In the genomic region with DNA sequence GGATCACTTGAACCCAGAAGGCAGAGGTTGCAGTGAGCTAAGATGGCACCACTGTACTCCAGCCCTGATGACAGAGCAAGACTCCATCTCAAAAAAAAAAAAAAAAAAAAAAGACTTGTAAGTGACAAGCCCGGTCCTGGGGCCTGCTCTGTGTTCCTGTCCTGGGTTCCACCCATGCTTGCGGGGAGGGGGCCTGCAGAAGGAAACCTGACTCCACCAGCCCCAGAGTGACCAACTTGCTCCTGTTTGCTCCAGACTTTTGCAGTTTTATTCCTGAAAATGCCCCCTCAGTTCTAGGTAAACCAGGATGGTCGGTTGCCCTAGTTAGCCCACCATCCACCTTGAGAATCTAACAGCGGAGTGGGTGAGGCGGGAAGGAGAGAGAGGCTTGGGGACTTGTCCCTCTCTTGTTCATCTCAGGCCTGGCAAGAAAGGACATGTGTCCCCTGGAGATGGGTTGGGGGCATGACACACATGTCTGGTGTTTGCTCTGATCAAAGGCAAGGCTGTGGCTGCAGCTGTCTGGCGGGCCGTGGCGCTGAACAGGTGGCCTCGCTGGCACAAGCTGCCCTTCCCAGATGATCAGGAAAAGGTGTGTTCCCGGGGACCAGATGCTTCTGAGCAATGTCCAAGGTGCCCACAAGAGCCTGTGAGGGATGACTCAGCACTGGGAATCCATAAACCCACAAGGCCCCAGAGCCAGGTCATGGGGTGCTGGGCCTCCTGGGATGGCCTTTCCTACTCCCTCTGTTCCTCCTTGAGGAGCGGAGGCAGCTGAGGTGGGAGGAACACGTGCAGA, we compare ENCODE assay signal across 10 cellular contexts. TPM values are rescaled to one million over a fixed set of nuclear protein-coding genes. Genes with fewer than 3 reads are reported as not detected.
DNase-seq lines count a peak whose midpoint lies in the region; ATAC-seq, FAIRE-seq and TF ChIP-seq lines count a peak whose summit lies in the region.
"Had no signal": no experiment of that assay in that cellular context is flagged by ENCODE, and none has a peak within 500 bp of the region (broad histone marks: within the 10 kb centered on the region; RNA-seq: fewer than 3 reads in every experiment).

No MANE protein-coding gene starts in this region.

- no TSS peak for BruUV-seq in A673 (replicated peaks; lab: Mats Ljungman, UMichigan)

- H3K27me3 ChIP-seq in foreskin keratinocyte (no peaks in the 10 kb centered on the region), BE2C (no peaks in the 10 kb centered on the region), A673 (replicated peaks; ENCODE audit: insufficient read depth, low read depth, low read length, poor library complexity) (no peaks in the 10 kb centered on the region)
- H3K27me3 ChIP-seq: tibial nerve had no signal

- H3K4me1 ChIP-seq in A549 (peaks cover 27% of the 10 kb centered on the region), foreskin keratinocyte (no peaks in the 10 kb centered on the region), BE2C (no peaks in the 10 kb centered on the region), A673 (ENCODE audit: insufficient read depth, low read length, poor library complexity, severe bottlenecking) (peaks cover 6% of the 10 kb centered on the region)

- WGBS in A549 (ENCODE audit: missing lambda C conversion rate), result 81% methylated on average over 12 of the region's 12 CpGs

- DNase-seq in A549 (ENCODE audit: low read depth in 1 of 2, low spot score in 1 of 2) (peak in 1 of 2 experiments; percentile 63), H4 (ENCODE audit: low spot score) (peak; percentile 62), RPMI8226 (peak; percentile 82), foreskin keratinocyte (no peak), BE2C (no peak), SIG-M5 (lab: John Stamatoyannopoulos, UW) (no peak), A673 (ENCODE audit: low spot score) (no peak)
- DNase-seq in stimulated activated naive CD4-positive, alpha-beta T cell (lab: John Stamatoyannopoulos, UW), result no peak
- DNase-seq: esophagus squamous epithelium had no signal

- TF ChIP-seq POLR2A in A549 (IDR thresholded peaks at IDR 0.05; ENCODE audit: low read length), result no peak

- no peak for TF ChIP-seq EP300 in A549 (IDR thresholded peaks at IDR 0.05)

- H3K27ac ChIP-seq in A549 (peak overlapping the region; percentile 64 to 74), foreskin keratinocyte (no peak overlapping the region), A673 (ENCODE audit: low read depth, low read length, poor library complexity, severe bottlenecking) (no peak overlapping the region)

- no peaks in the 10 kb centered on the region for H3K36me3 ChIP-seq in BE2C
- H3K36me3 ChIP-seq in A673 (ENCODE audit: insufficient read depth, low read length, poor library complexity, severe bottlenecking), result no peaks in the 10 kb centered on the region
- H3K36me3 ChIP-seq: esophagus squamous epithelium, tibial nerve had no signal

- CTCF ChIA-PET in A549 (lab: Yijun Ruan, JAX) (interaction anchor here (1.0 to 1.6 kb wide), 5 partner anchors 12 to 144 kb away, joined by 3 to 7 read pairs (median 3); no protein-coding TSS in a partner anchor), A673 (lab: Charles Lee) (interaction anchor here (0.6 kb wide), 1 partner anchor 70 kb away, joined by 3 read pairs; no protein-coding TSS in a partner anchor)

- TF ChIP-seq CTCF in A549 (IDR thresholded peaks at IDR 0.05) (no peak), foreskin keratinocyte (conservative IDR thresholded peaks at IDR 0.05) (no peak), BE2C (IDR thresholded peaks at IDR 0.05; ENCODE audit: low read depth, low read length) (no peak), A673 (conservative IDR thresholded peaks at IDR 0.05; ENCODE audit: low read depth, low read length) (no peak)

- intact Hi-C loops in A673 (cut with micrococcal nuclease; ENCODE audit: unreplicated experiment), result no loop called here

- no peak for ATAC-seq in A549
- ATAC-seq in foreskin keratinocyte, result peak; percentile 19

- no peak overlapping the region for H3K4me3 ChIP-seq in A549
- H3K4me3 ChIP-seq in BE2C (ENCODE audit: low read depth, low read length), result no peak overlapping the region
- H3K4me3 ChIP-seq in A673 (ENCODE audit: low read depth, low read length, poor library complexity, severe bottlenecking), result no peak overlapping the region
- H3K4me3 ChIP-seq: esophagus squamous epithelium, tibial nerve had no signal

- peak overlapping the region; percentile 26; the same call in 1 of the 3 replicates for H3K4me2 ChIP-seq in A549

- POLR2A ChIA-PET in A549 (lab: Yijun Ruan, JAX), result no interaction called here
- POLR2A ChIA-PET in A673 (lab: Charles Lee; ENCODE audit: low non-redundant PET), result no interaction called here

- FAIRE-seq in A549 (lab: Jason Lieb, UNC), result no peak

- H3K9me3 ChIP-seq in A549 (peaks cover 8% of the 10 kb centered on the region; the same call in 2 of the 3 replicates), BE2C (no peaks in the 10 kb centered on the region), A673 (ENCODE audit: low read depth, low read length, poor library complexity, severe bottlenecking) (no peaks in the 10 kb centered on the region)
- H3K9me3 ChIP-seq: esophagus squamous epithelium had no signal

- no peak for TF ChIP-seq RAD21 in A549 (conservative IDR thresholded peaks at IDR 0.05 in 1 of 2, IDR thresholded peaks at IDR 0.05 in 1 of 2)

TF ChIP-seq in A549, 52 proteins besides CTCF, POLR2A, EP300 and RAD21:
- TF ChIP-seq MAFK (IDR thresholded peaks at IDR 0.05; ENCODE audit: partially characterized antibody) (peak; percentile 80), FOSB (CRISPR knock-in tag; IDR thresholded peaks at IDR 0.05) (no peak), HEYL (CRISPR knock-in tag; IDR thresholded peaks at IDR 0.05) (0 out of 2 replicates have a peak, but pooled peaks have one; percentile 25), CHD2 (IDR thresholded peaks at IDR 0.05; ENCODE audit: low read length, partially characterized antibody) (no peak), NFE2L2 (conservative IDR thresholded peaks at IDR 0.05; ENCODE audit: low read length) (peak; percentile 65), CBX8 (IDR thresholded peaks at IDR 0.05) (no peak), FOSL2 (IDR thresholded peaks at IDR 0.05) (no peak), FOSL2 (CRISPR knock-in tag; IDR thresholded peaks at IDR 0.05) (peak; percentile 27; the same call in 1 of the 2 replicates), EHMT2 (IDR thresholded peaks at IDR 0.05; ENCODE audit: low read depth) (no peak), ZNF302 (CRISPR knock-in tag; IDR thresholded peaks at IDR 0.05) (no peak)
- TF ChIP-seq, protein P1, sequence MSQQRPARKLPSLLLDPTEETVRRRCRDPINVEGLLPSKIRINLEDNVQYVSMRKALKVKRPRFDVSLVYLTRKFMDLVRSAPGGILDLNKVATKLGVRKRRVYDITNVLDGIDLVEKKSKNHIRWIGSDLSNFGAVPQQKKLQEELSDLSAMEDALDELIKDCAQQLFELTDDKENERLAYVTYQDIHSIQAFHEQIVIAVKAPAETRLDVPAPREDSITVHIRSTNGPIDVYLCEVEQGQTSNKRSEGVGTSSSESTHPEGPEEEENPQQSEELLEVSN (IDR thresholded peaks at IDR 0.05; ENCODE audit: borderline replicate concordance, low read depth), result no peak
- TF ChIP-seq, protein P2, sequence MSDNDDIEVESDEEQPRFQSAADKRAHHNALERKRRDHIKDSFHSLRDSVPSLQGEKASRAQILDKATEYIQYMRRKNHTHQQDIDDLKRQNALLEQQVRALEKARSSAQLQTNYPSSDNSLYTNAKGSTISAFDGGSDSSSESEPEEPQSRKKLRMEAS (IDR thresholded peaks at IDR 0.05), result 0 out of 2 replicates have a peak, but pooled peaks have one; percentile 26

RNA-seq across cellular contexts. Expression of a gene that starts 9.9 kb away (rescaled TPM):
- polyA plus RNA-seq in A549 (2011; rRNA removed) (10.9 and 15.9 TPM in 2 replicates), A549 (2017; fragmentation: RNase III; extraction: RNeasy Plus Mini Kit Qiagen cat#74134 plus additional on column Dnase treatment) (29.5 to 34.6 TPM (median 32.3 TPM) in 3 replicates), foreskin keratinocyte (29.3 and 30.5 TPM in 2 replicates)
- 23.6 and 30.4 TPM in 2 replicates for polyA plus RNA-seq in A549 (2012; cell fraction: cytosol; rRNA removed)
- 58.4 and 70.6 TPM in 2 replicates for polyA plus RNA-seq in A549 (2012; cell fraction: nucleus; rRNA removed)
- polyA minus RNA-seq in A549 (2011; rRNA and poly(A)+ RNA removed), result 24.8 and 32.0 TPM in 2 replicates
- 14.1 and 22.7 TPM in 2 replicates for total RNA-seq in H4 (2014; rRNA removed; shearing (Covaris generic))
- total RNA-seq in foreskin keratinocyte (26.8 and 30.1 TPM in 2 replicates), A673 (2021) (67.0 and 76.3 TPM in 2 replicates)
- 25.5 TPM for polyA plus RNA-seq in BE2C (2012; ENCODE audit: insufficient read depth, insufficient read length, low read depth)

RNA-seq across cellular contexts. Expression of a gene that starts 30.7 kb away (rescaled TPM):
- polyA plus RNA-seq in A549 (2011; rRNA removed) (29.4 and 30.6 TPM in 2 replicates), A549 (2017; fragmentation: RNase III; extraction: RNeasy Plus Mini Kit Qiagen cat#74134 plus additional on column Dnase treatment) (43.8 to 47.8 TPM (median 44.0 TPM) in 3 replicates), foreskin keratinocyte (46.8 and 51.8 TPM in 2 replicates)
- 55.0 and 69.8 TPM in 2 replicates for polyA plus RNA-seq in A549 (2012; cell fraction: cytosol; rRNA removed)
- 45.5 and 58.2 TPM in 2 replicates for polyA plus RNA-seq in A549 (2012; cell fraction: nucleus; rRNA removed)
- polyA minus RNA-seq in A549 (2011; rRNA and poly(A)+ RNA removed), result 34.8 and 37.4 TPM in 2 replicates
- 61.7 and 62.5 TPM in 2 replicates for total RNA-seq in H4 (2014; rRNA removed; shearing (Covaris generic))
- total RNA-seq in foreskin keratinocyte (42.7 and 45.2 TPM in 2 replicates), A673 (2021) (48.1 and 52.3 TPM in 2 replicates)
- 59.5 TPM for polyA plus RNA-seq in BE2C (2012; ENCODE audit: insufficient read depth, insufficient read length, low read depth)

Comparison
In these comparisons a context has a peak if more than half of its experiments do, and no peak if none do; other contexts are left out.
1. DNase-seq: peak in H4 (single experiment) and RPMI8226 (single experiment); none in foreskin keratinocyte (0 of 2), BE2C (single experiment), stimulated activated naive CD4-positive, alpha-beta T cell (0 of 6), SIG-M5 (single experiment) and A673 (single experiment).
2. H3K27ac ChIP-seq: peak in A549 (2 of 2); none in foreskin keratinocyte (single experiment) and A673 (single experiment).